ENCODE assay signal across 25 cellular contexts in the genomic region with DNA sequence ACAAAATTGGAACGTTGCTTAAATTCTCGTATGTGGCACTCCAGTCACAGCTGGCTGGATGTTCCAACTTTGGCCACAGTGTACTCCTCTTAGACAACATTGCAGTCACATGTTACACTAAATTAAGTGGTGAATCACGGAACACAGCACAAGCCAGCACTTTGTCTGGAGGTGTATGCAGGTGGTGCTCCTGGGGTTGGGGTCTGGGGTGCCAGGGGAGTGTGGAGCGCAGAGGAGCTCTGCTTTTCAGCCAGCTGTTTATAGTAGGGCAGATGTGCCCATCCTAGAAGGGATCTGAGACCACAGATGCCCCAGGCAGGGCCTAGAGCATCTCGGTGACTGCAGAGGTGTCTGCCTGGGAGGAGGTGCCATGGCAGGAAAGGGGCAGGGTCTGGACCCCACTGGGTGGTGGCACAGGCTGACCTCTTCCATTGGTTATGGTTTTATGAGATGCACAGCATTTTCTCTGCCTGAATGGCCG.
DNase-seq lines count a peak whose midpoint lies in the region; ATAC-seq lines count a peak whose summit lies in the region.
"Had no signal": no experiment of that assay in that cellular context is flagged by ENCODE, and none has a peak within 500 bp of the region (broad histone marks: within the 10 kb centered on the region; RNA-seq: fewer than 3 reads in every experiment).

No MANE protein-coding gene starts in this region.

- no peak overlapping the region for H3K4me3 Mint-ChIP-seq in stimulated activated naive CD8-positive, alpha-beta T cell treated with anti-CD3 and anti-CD28 coated beads, Interleukin-15, amount 100 ng/mL, for 72 hours
- H3K4me3 Mint-ChIP-seq: mesothelial cell of epicardium; naive thymus-derived CD4-positive, alpha-beta T cell; T-helper 1 cell treated with Interleukin-12 subunit alpha and Interleukin-12 subunit beta and Interleukin-4 antibody, amounts not matched to agents 30 μg/mL and 1 μg/mL, for 36 hours had no signal

- no peak for ATAC-seq in stimulated activated naive CD8-positive, alpha-beta T cell treated with anti-CD3 and anti-CD28 coated beads, Interleukin-15, Interleukin-2, amounts not matched to agents 100 U/mL and 50 U/mL, for 24 hours
- no peak for ATAC-seq in stimulated activated naive CD8-positive, alpha-beta T cell treated with anti-CD3 and anti-CD28 coated beads, Interleukin-15, amount 100 ng/mL, for 72 hours
- no peak for ATAC-seq in GM18519 (IDR thresholded peaks at IDR 0.05; ENCODE audit: low FRiP score, unreplicated experiment)
- ATAC-seq: activated naive CD4-positive, alpha-beta T cell treated with anti-CD3 and anti-CD28 coated beads, Interleukin-2, amount 50 U/mL, for 72 hours; HCT116; naive thymus-derived CD4-positive, alpha-beta T cell had no signal

- H3K9me3 ChIP-seq in neuronal stem cell (replicated peaks in 1 of 2; ENCODE audit: control insufficient read depth in 2 of 2, insufficient read depth in 1 of 2, low read depth in 1 of 2, low read length in 2 of 2) = peaks cover 0 to 5% of the 10 kb centered on the region in 2 donors
- H3K9me3 ChIP-seq: SJSA1, stomach, transverse colon had no signal

- H3K9me3 Mint-ChIP-seq in stimulated activated naive CD8-positive, alpha-beta T cell treated with anti-CD3 and anti-CD28 coated beads, Interleukin-15, amount 100 ng/mL, for 72 hours = no peaks in the 10 kb centered on the region

- H2BK120ac ChIP-seq in neuronal stem cell (ENCODE audit: low read depth, low read length) = no peak overlapping the region

- no peak overlapping the region for H3K9ac ChIP-seq in neuronal stem cell (ENCODE audit: low read depth, low read length, poor library complexity)

- no peak overlapping the region for H2BK12ac ChIP-seq in neuronal stem cell (ENCODE audit: low read length)

- no peak overlapping the region for H3K23ac ChIP-seq in neuronal stem cell (ENCODE audit: low read depth, low read length, poor library complexity)

- H2AK5ac ChIP-seq in neuronal stem cell (ENCODE audit: low read depth, low read length) = no peak overlapping the region

- H3K79me1 ChIP-seq in neuronal stem cell (ENCODE audit: low read depth, low read length) = no peaks in the 10 kb centered on the region

- no peak overlapping the region for H3K14ac ChIP-seq in neuronal stem cell (ENCODE audit: low read length)

- H3K4me3 ChIP-seq in neuronal stem cell (ENCODE audit: low read length in 2 of 2) = no peak overlapping the region
- H3K4me3 ChIP-seq: SJSA1, stomach, transverse colon had no signal

- DNase-seq in stimulated activated naive CD8-positive, alpha-beta T cell treated with anti-CD3 and anti-CD28 coated beads, Interleukin-15, Interleukin-2, amounts not matched to agents 100 U/mL and 50 U/mL, for 24 hours = peak; percentile 1
- DNase-seq in stimulated activated naive CD8-positive, alpha-beta T cell treated with anti-CD3 and anti-CD28 coated beads, Interleukin-15, amount 100 ng/mL, for 72 hours = no peak
- DNase-seq in NAMALWA (ENCODE audit: low spot score) = peak; percentile 73
- DNase-seq in neuronal stem cell (ENCODE audit: low spot score) = no peak
- no peak for DNase-seq in dermis blood vessel endothelial cell
- DNase-seq in GOT3 (lab: John Stamatoyannopoulos, UW) = no peak
- DNase-seq: activated CD4-positive, alpha-beta T cell treated with anti-CD3 and anti-CD28 coated beads for 4 hours; anterior cingulate cortex; C1 segment of cervical spinal cord; COR-L47; DMS79; effector CD8-positive, alpha-beta T cell; naive thymus-derived CD4-positive, alpha-beta T cell; NCI-H2029 treated with DMSO at 0.1 percent for 48 hours; NCI-H526; occipital lobe; transverse colon had no signal

- peaks cover 25% of the 10 kb centered on the region for H3K4me1 Mint-ChIP-seq in stimulated activated naive CD8-positive, alpha-beta T cell treated with anti-CD3 and anti-CD28 coated beads, Interleukin-15, amount 100 ng/mL, for 72 hours
- H3K4me1 Mint-ChIP-seq: mesothelial cell of epicardium had no signal

- H3K27ac ChIP-seq in neuronal stem cell (replicated peaks; ENCODE audit: low read length) = no peak overlapping the region
- H3K27ac ChIP-seq: epithelial cell of prostate, SJSA1, stomach had no signal

- H3K18ac ChIP-seq in neuronal stem cell (ENCODE audit: low read length) = peak overlapping the region; percentile 62

- no peak overlapping the region for H3K27ac Mint-ChIP-seq in stimulated activated naive CD8-positive, alpha-beta T cell treated with anti-CD3 and anti-CD28 coated beads, Interleukin-15, amount 100 ng/mL, for 72 hours
- H3K27ac Mint-ChIP-seq: mesothelial cell of epicardium; T-helper 1 cell treated with Interleukin-12 subunit alpha and Interleukin-12 subunit beta and Interleukin-4 antibody, amounts not matched to agents 30 μg/mL and 1 μg/mL, for 36 hours had no signal

- H3K27me3 ChIP-seq in neuronal stem cell (ENCODE audit: control insufficient read depth in 3 of 3, insufficient read depth in 3 of 3, low read depth in 1 of 3, low read length in 3 of 3) = no peaks in the 10 kb centered on the region
- H3K27me3 ChIP-seq: stomach, transverse colon had no signal

- no peak overlapping the region for H4K91ac ChIP-seq in neuronal stem cell (ENCODE audit: low read depth, low read length, poor library complexity)

- WGBS in neuronal stem cell (ENCODE audit: extremely low coverage in 2 of 2, insufficient read length in 2 of 2, insufficient replicate concordance in 1 of 2), 2 donors = no CpG with 5 or more reads among the region's 6 CpGs

- no peak overlapping the region for H3K4ac ChIP-seq in neuronal stem cell (ENCODE audit: low read length)

- H3K4me1 ChIP-seq in neuronal stem cell (ENCODE audit: control insufficient read depth in 2 of 2, insufficient read depth in 1 of 2, low read depth in 1 of 2, low read length in 2 of 2) = no peaks in the 10 kb centered on the region
- H3K4me1 ChIP-seq: SJSA1 had no signal

- H3K27me3 Mint-ChIP-seq in stimulated activated naive CD8-positive, alpha-beta T cell treated with anti-CD3 and anti-CD28 coated beads, Interleukin-15, amount 100 ng/mL, for 72 hours = peaks cover 18% of the 10 kb centered on the region

- H3K4me2 ChIP-seq in neuronal stem cell (ENCODE audit: insufficient read depth, low read length, poor library complexity, severe bottlenecking) = no peak overlapping the region

- no peak overlapping the region for H2BK5ac ChIP-seq in neuronal stem cell (ENCODE audit: low read length)

- peaks cover 0 to 23% of the 10 kb centered on the region in 2 donors for H3K36me3 ChIP-seq in neuronal stem cell (replicated peaks in 1 of 2; ENCODE audit: control insufficient read depth in 2 of 2, insufficient read depth in 2 of 2, low read length in 2 of 2)
- H3K36me3 ChIP-seq: SJSA1 had no signal

- no peak overlapping the region for H4K8ac ChIP-seq in neuronal stem cell (ENCODE audit: low read depth, low read length)

- H2BK15ac ChIP-seq in neuronal stem cell (ENCODE audit: low read length) = no peak overlapping the region

- no peak overlapping the region for H2AFZ ChIP-seq in neuronal stem cell (ENCODE audit: low read length)

Comparison
In these comparisons a context has a peak if more than half of its experiments do, and no peak if none do; other contexts are left out.
1. DNase-seq: peak in stimulated activated naive CD8-positive, alpha-beta T cell treated with anti-CD3 and anti-CD28 coated beads, Interleukin-15, Interleukin-2, amounts not matched to agents 100 U/mL and 50 U/mL, for 24 hours (single experiment) and NAMALWA (single experiment); none in stimulated activated naive CD8-positive, alpha-beta T cell treated with anti-CD3 and anti-CD28 coated beads, Interleukin-15, amount 100 ng/mL, for 72 hours (0 of 2), neuronal stem cell (single experiment), dermis blood vessel endothelial cell (single experiment) and GOT3 (single experiment).